1 cellular context compared by ENCODE assay signal in the genomic region with DNA sequence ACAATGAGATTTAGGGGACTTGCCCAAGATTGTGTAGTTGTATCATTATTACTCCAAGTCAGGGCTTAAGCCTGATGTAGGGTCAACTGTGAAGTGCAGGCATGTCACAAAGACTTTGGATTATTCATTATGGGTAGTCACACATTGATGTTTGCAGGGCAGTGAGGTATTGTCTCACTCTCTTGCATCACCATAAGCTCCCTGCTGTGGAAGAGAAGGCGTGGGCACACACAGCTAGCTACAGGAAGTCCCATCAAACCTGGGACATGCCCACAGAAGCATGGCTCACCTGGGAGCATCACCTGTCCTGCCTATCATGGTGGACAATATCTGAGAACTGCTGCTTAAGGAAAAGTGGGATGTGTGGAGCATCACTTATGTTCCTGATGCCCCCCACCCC.
TF ChIP-seq lines count a peak whose summit lies in the region.

No MANE protein-coding gene starts in this region.

TF ChIP-seq in H1, 55 proteins besides CTCF, POLR2A, EP300 and RAD21:
- TF ChIP-seq YY1 (IDR thresholded peaks at IDR 0.05; ENCODE audit: low read depth, low read length) (no peak), CEBPB (IDR thresholded peaks at IDR 0.05; ENCODE audit: low read depth, low read length) (peak; percentile 54; the same call in 1 of the 2 replicates), KDM5A (IDR thresholded peaks at IDR 0.05; ENCODE audit: low read length) (no peak), MAFK (IDR thresholded peaks at IDR 0.05; ENCODE audit: low read depth, low read length) (no peak), JUND (IDR thresholded peaks at IDR 0.05; ENCODE audit: low read length) (no peak)
- TF ChIP-seq, protein P1, sequence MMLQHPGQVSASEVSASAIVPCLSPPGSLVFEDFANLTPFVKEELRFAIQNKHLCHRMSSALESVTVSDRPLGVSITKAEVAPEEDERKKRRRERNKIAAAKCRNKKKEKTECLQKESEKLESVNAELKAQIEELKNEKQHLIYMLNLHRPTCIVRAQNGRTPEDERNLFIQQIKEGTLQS (IDR thresholded peaks at IDR 0.05; ENCODE audit: insufficient read depth, low read depth, low read length), result 0 out of 2 replicates have a peak, but pooled peaks have one; percentile 41
- TF ChIP-seq, protein P2, sequence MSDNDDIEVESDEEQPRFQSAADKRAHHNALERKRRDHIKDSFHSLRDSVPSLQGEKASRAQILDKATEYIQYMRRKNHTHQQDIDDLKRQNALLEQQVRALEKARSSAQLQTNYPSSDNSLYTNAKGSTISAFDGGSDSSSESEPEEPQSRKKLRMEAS (IDR thresholded peaks at IDR 0.05), result no peak
- TF ChIP-seq, protein P3, sequence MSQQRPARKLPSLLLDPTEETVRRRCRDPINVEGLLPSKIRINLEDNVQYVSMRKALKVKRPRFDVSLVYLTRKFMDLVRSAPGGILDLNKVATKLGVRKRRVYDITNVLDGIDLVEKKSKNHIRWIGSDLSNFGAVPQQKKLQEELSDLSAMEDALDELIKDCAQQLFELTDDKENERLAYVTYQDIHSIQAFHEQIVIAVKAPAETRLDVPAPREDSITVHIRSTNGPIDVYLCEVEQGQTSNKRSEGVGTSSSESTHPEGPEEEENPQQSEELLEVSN (IDR thresholded peaks at IDR 0.05), result no peak
